Comparison of ENCODE assay signal across 14 cellular contexts in the genomic region with DNA sequence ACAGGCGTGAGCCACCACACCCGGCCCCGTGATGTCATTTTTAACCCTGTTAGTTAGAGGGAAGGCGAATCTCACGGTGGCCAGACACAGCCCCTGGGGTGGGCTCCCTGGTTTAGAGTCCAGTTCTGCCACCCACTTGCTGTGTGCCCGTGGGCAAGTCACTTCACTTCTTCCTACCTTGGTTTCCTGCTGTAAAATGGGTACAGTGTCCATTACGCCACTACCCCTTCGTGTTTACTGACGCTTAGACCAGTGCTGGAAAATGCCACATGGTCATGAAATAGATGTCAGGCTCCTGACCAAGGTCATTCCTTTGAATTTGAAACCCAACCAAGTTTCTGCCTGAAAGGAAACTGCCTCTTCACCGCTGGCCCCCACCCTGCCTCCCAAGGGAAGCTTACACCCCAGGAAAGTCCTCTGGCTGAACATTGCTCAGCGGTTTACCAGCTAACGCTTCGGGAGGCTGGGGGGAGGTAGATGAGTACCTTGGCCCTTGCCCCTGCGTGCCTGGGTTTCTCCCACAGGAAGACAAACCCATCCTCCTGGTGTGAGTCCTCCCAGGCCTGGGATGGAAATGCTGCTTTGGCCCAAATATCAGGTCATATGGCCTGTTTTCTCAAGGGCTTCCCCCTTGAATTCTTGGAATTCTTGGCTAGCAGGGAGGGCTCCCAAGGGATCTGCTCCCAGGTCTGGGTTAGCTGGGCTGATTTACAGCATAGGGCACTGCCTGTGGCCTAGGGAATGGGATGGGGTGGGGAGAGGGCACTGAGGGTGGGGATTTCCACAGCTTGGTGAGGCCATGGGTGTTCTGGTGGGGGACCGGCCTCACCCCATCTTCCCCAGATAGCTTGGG. TPM values are rescaled to one million over a fixed set of nuclear protein-coding genes. Genes with fewer than 3 reads are reported as not detected.
DNase-seq lines count a peak whose midpoint lies in the region; ATAC-seq and TF ChIP-seq lines count a peak whose summit lies in the region.
"Had no signal": no experiment of that assay in that cellular context is flagged by ENCODE, and none has a peak within 500 bp of the region (broad histone marks: within the 10 kb centered on the region; RNA-seq: fewer than 3 reads in every experiment).

No MANE protein-coding gene starts in this region.

- no peak for TF ChIP-seq CTCF in MCF 10A (IDR thresholded peaks at IDR 0.05; ENCODE audit: unreplicated experiment)
- TF ChIP-seq CTCF in mammary epithelial cell (conservative IDR thresholded peaks at IDR 0.05 in 1 of 2, IDR thresholded peaks at IDR 0.05 in 1 of 2; ENCODE audit: extremely low read depth in 1 of 2, insufficient read depth in 1 of 2, low read depth in 1 of 2, low read length in 2 of 2): no peak
- TF ChIP-seq CTCF in fibroblast of pulmonary artery (IDR thresholded peaks at IDR 0.05; ENCODE audit: low read length, missing control alignments): no peak

- peaks cover 21% of the 10 kb centered on the region for H3K9me3 Mint-ChIP-seq in MCF 10A (ENCODE audit: unreplicated experiment)

- no peak overlapping the region for H3K27ac Mint-ChIP-seq in MCF 10A (ENCODE audit: low read depth, unreplicated experiment)
- H3K27ac Mint-ChIP-seq: activated CD4-positive, alpha-beta memory T cell treated with anti-CD3 and anti-CD28 coated beads for 36 hours; activated naive CD8-positive, alpha-beta T cell treated with anti-CD3 and anti-CD28 coated beads, Interleukin-2, amount 10 ng/mL, durations not matched to agents 7 days and 5 days had no signal

- no peaks in the 10 kb centered on the region for H4K20me1 ChIP-seq in mammary epithelial cell (ENCODE audit: insufficient read depth, low read length)

- H3K4me3 ChIP-seq in mammary epithelial cell (replicated peaks in 1 of 3; ENCODE audit: insufficient read depth in 1 of 3, low read depth in 2 of 3, low read length in 3 of 3): no peak overlapping the region
- H3K4me3 ChIP-seq in fibroblast of pulmonary artery (replicated peaks; ENCODE audit: low read depth, low read length): no peak overlapping the region
- no peak overlapping the region for H3K4me3 ChIP-seq in mesendoderm (ENCODE audit: low read length)
- H3K4me3 ChIP-seq: mucosa of descending colon had no signal

- H3K27ac ChIP-seq in mammary epithelial cell (ENCODE audit: insufficient read depth, low read depth, low read length): no peak overlapping the region
- no peak overlapping the region for H3K27ac ChIP-seq in mesendoderm (ENCODE audit: low read depth, low read length)

- H3K27me3 ChIP-seq in mammary epithelial cell (ENCODE audit: insufficient read depth, low read length) (no peaks in the 10 kb centered on the region), mesendoderm (ENCODE audit: insufficient read depth, low read length, poor library complexity) (no peaks in the 10 kb centered on the region)

- no peak overlapping the region for H2BK5ac ChIP-seq in mesendoderm (ENCODE audit: low read length)

- H2BK15ac ChIP-seq in mesendoderm (replicated peaks; ENCODE audit: low read depth): no peak overlapping the region

- H3K9ac ChIP-seq in mammary epithelial cell (ENCODE audit: insufficient read depth, low read length): no peak overlapping the region
- H3K9ac ChIP-seq in mesendoderm (ENCODE audit: low read length): no peak overlapping the region

- no peak for ATAC-seq in left lobe of liver
- ATAC-seq in GM18502 (IDR thresholded peaks at IDR 0.05; ENCODE audit: poor library complexity, unreplicated experiment): no peak
- ATAC-seq: mucosa of descending colon had no signal

- no peaks in the 10 kb centered on the region for H3K79me2 ChIP-seq in mammary epithelial cell (ENCODE audit: insufficient read depth, low read length)
- no peaks in the 10 kb centered on the region for H3K79me2 ChIP-seq in mesendoderm (ENCODE audit: control insufficient read depth, insufficient read depth, low read length)

- H3K4me1 Mint-ChIP-seq in MCF 10A (ENCODE audit: insufficient read depth, unreplicated experiment): no peaks in the 10 kb centered on the region

- no peak overlapping the region for H3K56ac ChIP-seq in mesendoderm (ENCODE audit: low read length)

- H3K4me2 ChIP-seq in mammary epithelial cell (ENCODE audit: insufficient read depth, low read depth, low read length) (no peak overlapping the region), mesendoderm (ENCODE audit: low read length) (no peak overlapping the region)

- no peak overlapping the region for H2AK5ac ChIP-seq in mesendoderm (ENCODE audit: low read length)

- in situ Hi-C loops in mammary epithelial cell (cut with MboI; ENCODE audit: low sequenced_read_pairs in 2 of 2): no loop called here

- H3K23ac ChIP-seq in mesendoderm (ENCODE audit: low read length): no peak overlapping the region

- no peak overlapping the region for H3K4me3 Mint-ChIP-seq in MCF 10A (ENCODE audit: unreplicated experiment)
- H3K4me3 Mint-ChIP-seq: activated CD4-positive, alpha-beta memory T cell treated with anti-CD3 and anti-CD28 coated beads for 36 hours; activated naive CD8-positive, alpha-beta T cell treated with anti-CD3 and anti-CD28 coated beads, Interleukin-2, amount 10 ng/mL, durations not matched to agents 7 days and 5 days had no signal

- H4K5ac ChIP-seq in mesendoderm (ENCODE audit: low read length): no peak overlapping the region

- H3K9me3 ChIP-seq in mammary epithelial cell (replicated peaks; ENCODE audit: insufficient read depth, low read length): peaks cover 21% of the 10 kb centered on the region

- H2BK120ac ChIP-seq in mesendoderm (ENCODE audit: low read depth, low read length): no peak overlapping the region

- H3K36me3 ChIP-seq in mammary epithelial cell (ENCODE audit: insufficient read depth, low read length) (no peaks in the 10 kb centered on the region), mesendoderm (ENCODE audit: control insufficient read depth, insufficient read depth, low read length) (no peaks in the 10 kb centered on the region)

- WGBS in mammary epithelial cell (ENCODE audit: low coverage, missing lambda C conversion rate): 72% methylated on average over 14 of the region's 15 CpGs
- no CpG with 5 or more reads among the region's 15 CpGs for WGBS in mesendoderm (ENCODE audit: extremely low coverage, insufficient coverage, low lambda C conversion rate)

- no peak overlapping the region for H3K18ac ChIP-seq in mesendoderm (ENCODE audit: low read length)

- CTCF ChIA-PET in MCF 10A (lab: Yijun Ruan, JAX) (interaction anchor here (1.4 kb wide), 1 partner anchor 23 kb away, joined by 4 read pairs; no protein-coding TSS in a partner anchor), mammary epithelial cell (lab: Charles Lee; ENCODE audit: low non-redundant PET) (no interaction called here)

- dilution Hi-C loops in mammary epithelial cell (cut with HindIII; ENCODE audit: low sequenced_read_pairs): loop anchor here (10.0 kb wide), 2 partner anchors 252 to 362 kb away; no protein-coding TSS in a partner anchor

- peaks cover 13% of the 10 kb centered on the region for H3K27me3 Mint-ChIP-seq in MCF 10A (ENCODE audit: insufficient read depth, unreplicated experiment)

- intact Hi-C loops in MCF 10A (cut with micrococcal nuclease) (no loop called here), mammary epithelial cell (cut with micrococcal nuclease) (no loop called here)

- no peaks in the 10 kb centered on the region for H3K36me3 Mint-ChIP-seq in MCF 10A (ENCODE audit: insufficient read depth, unreplicated experiment)
- H3K36me3 Mint-ChIP-seq: activated naive CD8-positive, alpha-beta T cell treated with anti-CD3 and anti-CD28 coated beads, Interleukin-2, amount 10 ng/mL, durations not matched to agents 7 days and 5 days had no signal

- H3K4me1 ChIP-seq in mammary epithelial cell (ENCODE audit: insufficient read depth, low read length): no peaks in the 10 kb centered on the region
- no peaks in the 10 kb centered on the region for H3K4me1 ChIP-seq in mesendoderm (ENCODE audit: control insufficient read depth, low read depth, low read length)

- BruUV-seq in MCF 10A (replicated peaks; lab: Mats Ljungman, UMichigan): no TSS peak
- no TSS peak for BruUV-seq in mammary epithelial cell (replicated peaks; lab: Mats Ljungman, UMichigan)

- H3K4ac ChIP-seq in mesendoderm (ENCODE audit: low read depth, low read length): no peak overlapping the region

- POLR2A ChIA-PET in MCF 10A (lab: Yijun Ruan, JAX): no interaction called here

- no peaks in the 10 kb centered on the region for H3K79me1 ChIP-seq in mesendoderm (ENCODE audit: low read length)

- H2AFZ ChIP-seq in mammary epithelial cell (ENCODE audit: low read depth, low read length): no peak overlapping the region

- no peak overlapping the region for H4K8ac ChIP-seq in mesendoderm (ENCODE audit: low read depth, low read length)

- DNase-seq in MCF 10A (ENCODE audit: unreplicated experiment) (peak; percentile 26), mammary epithelial cell (no peak), fibroblast of pulmonary artery (ENCODE audit: low read depth) (peak; percentile 85), mesendoderm (peak; percentile 83), left lobe of liver (ENCODE audit: low spot score) (no peak), GM19240 (ENCODE audit: insufficient read length, low spot score) (no peak), cerebellar cortex (ENCODE audit: low spot score) (no peak)
- DNase-seq: 8988T; activated CD4-positive, alpha-beta memory T cell treated with anti-CD3 and anti-CD28 coated beads for 36 hours; activated naive CD8-positive, alpha-beta T cell treated with anti-CD3 and anti-CD28 coated beads, Interleukin-2, amount 10 ng/mL, durations not matched to agents 7 days and 5 days; GF-D8; mucosa of descending colon; stimulated activated CD4-positive, alpha-beta T cell treated with anti-CD3 and anti-CD28 coated beads, Interleukin-2, amount 100 ng/mL, for 24 hours had no signal

RNA-seq across cellular contexts. Expression of a gene that starts 7.6 kb away (rescaled TPM):
- not detected in 2 replicates for total RNA-seq in MCF 10A (2022)
- total RNA-seq in mammary epithelial cell: not detected
- not detected for polyA plus RNA-seq in mammary epithelial cell
- polyA minus RNA-seq in mammary epithelial cell: not detected
- polyA plus RNA-seq in mesendoderm (2013, experiment 1 of 2): not detected
- polyA plus RNA-seq in mesendoderm (2013, experiment 2 of 2): not detected
- total RNA-seq in left lobe of liver: not detected
- total RNA-seq: activated CD4-positive, alpha-beta memory T cell treated with anti-CD3 and anti-CD28 coated beads for 36 hours; activated naive CD8-positive, alpha-beta T cell treated with anti-CD3 and anti-CD28 coated beads, Interleukin-2, amount 10 ng/mL, durations not matched to agents 7 days and 5 days; mucosa of descending colon had no signal

RNA-seq across cellular contexts. Expression of a gene that starts 18.3 kb away (rescaled TPM):
- total RNA-seq in MCF 10A (2022): 1.4 and 1.5 TPM in 2 replicates
- 10 to 100 TPM; 18.7 to 76.3 TPM for total RNA-seq in mammary epithelial cell
- 28.3 TPM for polyA plus RNA-seq in mammary epithelial cell
- 63.9 TPM for polyA minus RNA-seq in mammary epithelial cell
- polyA plus RNA-seq in mesendoderm (2013, experiment 1 of 2): 2.5 TPM
- 2.8 TPM for polyA plus RNA-seq in mesendoderm (2013, experiment 2 of 2)
- 175 TPM for total RNA-seq in left lobe of liver

Comparison
In these comparisons a context has a peak if more than half of its experiments do, and no peak if none do; other contexts are left out.
1. DNase-seq: peak in MCF 10A (single experiment), fibroblast of pulmonary artery (single experiment) and mesendoderm (single experiment); none in mammary epithelial cell (single experiment), left lobe of liver (single experiment), GM19240 (single experiment) and cerebellar cortex (single experiment).